28 cellular contexts compared by ENCODE assay signal in the genomic region with DNA sequence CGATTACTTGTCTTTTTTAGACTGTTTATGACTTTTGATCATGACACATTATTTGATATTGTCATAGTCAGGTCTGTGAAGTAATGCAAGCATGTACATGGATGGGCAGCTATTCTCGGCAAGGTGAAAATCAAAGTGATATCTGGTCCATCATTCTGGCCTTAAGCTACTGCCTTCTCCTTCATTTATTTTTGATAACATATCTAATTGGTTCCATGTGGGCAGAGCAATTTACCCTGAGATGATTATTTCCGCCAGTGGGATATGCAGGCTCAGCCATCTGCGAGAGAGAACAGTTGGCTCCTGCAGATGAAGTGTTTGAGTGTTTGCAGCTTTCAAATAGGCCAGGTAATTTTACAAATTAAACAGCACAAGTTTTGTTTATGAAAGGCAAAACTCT.
"Had no signal": no experiment of that assay in that cellular context is flagged by ENCODE, and none has a peak within 500 bp of the region (broad histone marks: within the 10 kb centered on the region; RNA-seq: fewer than 3 reads in every experiment).

No MANE protein-coding gene starts in this region.

- H3K9me3 ChIP-seq: breast epithelium, esophagus muscularis mucosa, heart left ventricle, neutrophil, ovary, prostate gland, upper lobe of left lung, vagina had no signal

- H3K36me3 ChIP-seq: breast epithelium, esophagus muscularis mucosa, heart left ventricle, neutrophil, ovary, prostate gland, upper lobe of left lung, vagina had no signal

- ATAC-seq: activated naive CD4-positive, alpha-beta T cell treated with anti-CD3 and anti-CD28 coated beads, Interleukin-2, amount 50 U/mL, for 72 hours; activated T-cell treated with anti-CD3 and anti-CD28 coated beads, Interleukin-2, amount 50 U/mL, for 72 hours; foreskin keratinocyte; heart left ventricle; sciatic nerve; stimulated activated effector memory CD8-positive, alpha-beta T cell treated with anti-CD3 and anti-CD28 coated beads, Interleukin-12 subunit alpha, Interleukin-12 subunit beta, amount 100 ng/mL, for 72 hours had no signal

- H3K4me1 ChIP-seq: breast epithelium, esophagus muscularis mucosa, foreskin keratinocyte, heart left ventricle, prostate gland, upper lobe of left lung, vagina had no signal

- H3K4me3 ChIP-seq: breast epithelium, esophagus muscularis mucosa, heart left ventricle, ovary, prostate gland, skin epidermis, upper lobe of left lung, vagina had no signal

- H3K27me3 ChIP-seq: breast epithelium, esophagus muscularis mucosa, foreskin keratinocyte, heart left ventricle, neutrophil, ovary, upper lobe of left lung, vagina had no signal

- H3K27ac ChIP-seq: breast epithelium, esophagus muscularis mucosa, foreskin keratinocyte, heart left ventricle, neutrophil, ovary, prostate gland, skin epidermis, upper lobe of left lung, vagina, VCaP had no signal

- DNase-seq: activated CD4-positive, alpha-beta T cell treated with anti-CD3 and anti-CD28 coated beads for 4 hours; activated CD4-positive, alpha-beta T cell treated with anti-CD3 and anti-CD28 coated beads, Interleukin-2, amount 50 U/mL, for 4 hours; activated naive CD4-positive, alpha-beta T cell; activated T-cell treated with anti-CD3 and anti-CD28 coated beads for 4 hours; activated T-cell treated with anti-CD3 and anti-CD28 coated beads, Interleukin-2, amount 50 U/mL, for 72 hours; central memory CD4-positive, alpha-beta T cell; dermis blood vessel endothelial cell; effector CD4-positive, alpha-beta T cell; foreskin keratinocyte; heart left ventricle; hypothalamus; immature natural killer cell; naive B cell; nephron progenitor cell; ovary; retina; stimulated activated CD4-positive, alpha-beta T cell treated with anti-CD3 and anti-CD28 coated beads, Interleukin-4, amount 100 ng/mL, for 24 hours; upper lobe of left lung had no signal
